Comparison of ENCODE assay signal across 11 cellular contexts in the genomic region with DNA sequence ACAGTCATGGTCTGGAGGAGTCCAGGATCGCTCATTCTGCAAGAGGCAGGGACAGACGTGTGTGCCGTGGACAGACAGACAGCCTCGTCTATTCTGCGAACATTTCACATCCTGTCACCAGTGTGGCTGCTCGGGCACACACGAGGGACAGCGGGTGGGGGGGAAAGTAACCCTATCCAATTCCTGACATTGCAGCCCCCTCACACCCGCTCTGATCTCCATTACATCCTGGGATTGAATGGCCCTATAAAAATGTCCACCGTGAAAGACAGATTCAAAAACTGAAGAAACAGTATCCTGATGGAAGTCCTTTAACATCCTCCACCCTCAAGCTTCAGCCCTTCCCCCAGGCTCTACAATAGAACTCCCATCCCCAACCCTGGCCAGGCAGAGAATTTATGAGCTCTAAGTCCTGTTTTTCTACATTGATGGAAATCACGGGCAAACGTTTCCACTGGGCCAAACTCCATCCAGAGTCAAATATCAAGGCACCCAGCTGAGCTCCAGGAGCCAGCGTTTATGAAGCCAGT. TPM values are rescaled to one million over a fixed set of nuclear protein-coding genes. Genes with fewer than 3 reads are reported as not detected.
DNase-seq lines count a peak whose midpoint lies in the region; FAIRE-seq and TF ChIP-seq lines count a peak whose summit lies in the region.
"Had no signal": no experiment of that assay in that cellular context is flagged by ENCODE, and none has a peak within 500 bp of the region (broad histone marks: within the 10 kb centered on the region; RNA-seq: fewer than 3 reads in every experiment).

No MANE protein-coding gene starts in this region.

- H3K9me3 ChIP-seq in keratinocyte (ENCODE audit: control insufficient read depth, low read depth, low read length): no peaks in the 10 kb centered on the region
- H3K9me3 ChIP-seq in esophagus muscularis mucosa: peaks cover 0 to 6% (median 2%) of the 10 kb centered on the region in 4 donors

- H4K20me1 ChIP-seq in keratinocyte (ENCODE audit: control insufficient read depth, extremely low read depth, insufficient read depth, low read length): no peaks in the 10 kb centered on the region

- intact Hi-C loops in esophagus muscularis mucosa (cut with DNase I): no loop called here

- H3K36me3 ChIP-seq in keratinocyte (ENCODE audit: control insufficient read depth in 2 of 2, extremely low read depth in 1 of 2, insufficient read depth in 2 of 2, low read length in 2 of 2): no peaks in the 10 kb centered on the region
- H3K36me3 ChIP-seq in esophagus muscularis mucosa: no peaks in the 10 kb centered on the region

- H3K27ac ChIP-seq in keratinocyte (ENCODE audit: control insufficient read depth, insufficient read depth, low read length) (no peak overlapping the region), substantia nigra (ENCODE audit: low read depth, low read length, poor library complexity, severe bottlenecking) (no peak overlapping the region), esophagus muscularis mucosa (replicated peaks in 1 of 4) (peak overlapping the region in 1 of 4 donors; percentile 30)

- H3K27me3 ChIP-seq in keratinocyte (ENCODE audit: control insufficient read depth, extremely low read depth, insufficient read depth, low read length): no peaks in the 10 kb centered on the region
- H3K27me3 ChIP-seq in esophagus muscularis mucosa: peaks cover 0 to 6% (median 0%) of the 10 kb centered on the region in 4 donors

- DNase-seq in A172 (ENCODE audit: low spot score): peak; percentile 97
- DNase-seq in HFF-Myc (ENCODE audit: extremely low read depth, low read depth): peak; percentile 73
- peak; percentile 78 for DNase-seq in amniotic stem cell (lab: John Stamatoyannopoulos, UW)
- DNase-seq in keratinocyte (ENCODE audit: low read depth, low spot score): no peak
- DNase-seq in frontal cortex (ENCODE audit: low spot score in 2 of 2): no peak
- no peak for DNase-seq in substantia nigra (lab: John Stamatoyannopoulos, UW)
- DNase-seq in esophagus muscularis mucosa (ENCODE audit: extremely low spot score): no peak
- DNase-seq in NCI-H446 (lab: John Stamatoyannopoulos, UW): no peak
- DNase-seq: activated CD4-positive, alpha-beta T cell treated with anti-CD3 and anti-CD28 coated beads, Interleukin-2, amount 10 ng/mL, durations not matched to agents 7 days and 5 days; activated naive CD8-positive, alpha-beta T cell treated with anti-CD3 and anti-CD28 coated beads, Interleukin-2, amount 10 ng/mL, durations not matched to agents 7 days and 5 days; KG1 had no signal

- H3K79me2 ChIP-seq in keratinocyte (ENCODE audit: control insufficient read depth, insufficient read depth, low read length): no peaks in the 10 kb centered on the region

- dilution Hi-C loops in keratinocyte (cut with MboI; ENCODE audit: extremely low pct_ligation_motif_present, low sequenced_read_pairs): no loop called here

- TF ChIP-seq POLR2A in esophagus muscularis mucosa (IDR thresholded peaks at IDR 0.05; ENCODE audit: low read depth): no peak

- no peak overlapping the region for H2AFZ ChIP-seq in keratinocyte (ENCODE audit: control insufficient read depth, low read length)

- FAIRE-seq in keratinocyte (lab: Jason Lieb, UNC) (peak; percentile 17), frontal cortex (lab: Jason Lieb, UNC) (no peak)

- 62% methylated on average over 13 of the region's 13 CpGs for WGBS in esophagus muscularis mucosa

- H3K4me2 ChIP-seq in keratinocyte (ENCODE audit: control insufficient read depth, extremely low read depth, insufficient read depth, low read depth, low read length): no peak overlapping the region

- H3K9ac ChIP-seq in keratinocyte (ENCODE audit: control insufficient read depth, extremely low read depth, insufficient read depth, low read length): no peak overlapping the region

- H3K4me1 ChIP-seq in keratinocyte (ENCODE audit: control insufficient read depth, extremely low read depth, insufficient read depth, low read length) (no peaks in the 10 kb centered on the region), esophagus muscularis mucosa (no peaks in the 10 kb centered on the region)

- no peak for TF ChIP-seq CTCF in HFF-Myc (IDR thresholded peaks at IDR 0.05; ENCODE audit: low read depth, low read length, missing control alignments)
- no peak for TF ChIP-seq CTCF in keratinocyte (optimal IDR thresholded peaks at IDR 0.05 in 1 of 3, IDR thresholded peaks at IDR 0.05 in 1 of 3, conservative IDR thresholded peaks at IDR 0.05 in 1 of 3; ENCODE audit: extremely low read depth in 1 of 3, insufficient read depth in 2 of 3, low read length in 3 of 3)
- TF ChIP-seq CTCF in esophagus muscularis mucosa (IDR thresholded peaks at IDR 0.05): no peak

- no peak for TF ChIP-seq EP300 in esophagus muscularis mucosa (IDR thresholded peaks at IDR 0.05)

- peak overlapping the region; percentile 9; the same call in 1 of the 2 replicates for H3K4me3 ChIP-seq in HFF-Myc (replicated peaks; ENCODE audit: low read depth, low read length)
- no peak overlapping the region for H3K4me3 ChIP-seq in keratinocyte (ENCODE audit: control insufficient read depth in 2 of 3, extremely low read depth in 1 of 3, insufficient read depth in 2 of 3, low read depth in 1 of 3, low read length in 3 of 3)
- no peak overlapping the region for H3K4me3 ChIP-seq in esophagus muscularis mucosa

- H3K9me1 ChIP-seq in keratinocyte (ENCODE audit: control insufficient read depth, extremely low read depth, insufficient read depth, low read length): no peaks in the 10 kb centered on the region

RNA-seq across cellular contexts. Expression of gene HS3ST3A1, which starts 39.4 kb away (rescaled TPM):
- 139 and 149 TPM in 2 replicates for total RNA-seq in A172 (2014; rRNA removed; shearing (Covaris generic))
- polyA plus RNA-seq in keratinocyte: 0.04 to 0.42 TPM (median 0.29 TPM) in 3 replicates
- not detected for polyA plus RNA-seq in keratinocyte (2011; ENCODE audit: low read depth)
- polyA plus RNA-seq in keratinocyte (2011; cell fraction: cytosol; rRNA removed): 0.24 and 0.30 TPM in 2 replicates
- 0.45 and 1.2 TPM in 2 replicates for polyA plus RNA-seq in keratinocyte (2011; cell fraction: nucleus; rRNA removed)
- polyA plus RNA-seq in keratinocyte (2012; ENCODE audit: low replicate concordance): 0.30 and 0.71 TPM in 2 replicates
- polyA minus RNA-seq in keratinocyte: 0.35 to 0.86 TPM in 2 of 3 replicates, not detected in the other
- polyA minus RNA-seq in keratinocyte (2011; cell fraction: cytosol; rRNA and poly(A)+ RNA removed): 5.2 TPM
- 2.0 and 2.2 TPM in 2 replicates for polyA minus RNA-seq in keratinocyte (2011; cell fraction: nucleus; rRNA and poly(A)+ RNA removed)
- 0.41 TPM for total RNA-seq in frontal cortex
- 10 to 100 TPM in 1 of 4 donors, 1 to 10 TPM in 3; 5.7 to 10.4 (median 7.7) TPM for total RNA-seq in esophagus muscularis mucosa
- total RNA-seq: activated naive CD8-positive, alpha-beta T cell treated with anti-CD3 and anti-CD28 coated beads, Interleukin-2, amount 10 ng/mL, durations not matched to agents 7 days and 5 days had no signal

Comparison
In these comparisons a context has a peak if more than half of its experiments do, and no peak if none do; other contexts are left out.
1. DNase-seq: peak in A172 (single experiment), HFF-Myc (single experiment) and amniotic stem cell (single experiment); none in keratinocyte (single experiment), frontal cortex (0 of 2), substantia nigra (0 of 49), esophagus muscularis mucosa (single experiment) and NCI-H446 (0 of 2).
2. RNA of gene HS3ST3A1, which starts 39.4 kb away (total RNA-seq): 139 to 149 TPM in A172; 5.7 to 10.4 TPM in esophagus muscularis mucosa and 0.41 TPM in frontal cortex (single experiment); every median in the first group is over 10 times any median in the second.